8 cellular contexts compared by ENCODE assay signal in the genomic region with DNA sequence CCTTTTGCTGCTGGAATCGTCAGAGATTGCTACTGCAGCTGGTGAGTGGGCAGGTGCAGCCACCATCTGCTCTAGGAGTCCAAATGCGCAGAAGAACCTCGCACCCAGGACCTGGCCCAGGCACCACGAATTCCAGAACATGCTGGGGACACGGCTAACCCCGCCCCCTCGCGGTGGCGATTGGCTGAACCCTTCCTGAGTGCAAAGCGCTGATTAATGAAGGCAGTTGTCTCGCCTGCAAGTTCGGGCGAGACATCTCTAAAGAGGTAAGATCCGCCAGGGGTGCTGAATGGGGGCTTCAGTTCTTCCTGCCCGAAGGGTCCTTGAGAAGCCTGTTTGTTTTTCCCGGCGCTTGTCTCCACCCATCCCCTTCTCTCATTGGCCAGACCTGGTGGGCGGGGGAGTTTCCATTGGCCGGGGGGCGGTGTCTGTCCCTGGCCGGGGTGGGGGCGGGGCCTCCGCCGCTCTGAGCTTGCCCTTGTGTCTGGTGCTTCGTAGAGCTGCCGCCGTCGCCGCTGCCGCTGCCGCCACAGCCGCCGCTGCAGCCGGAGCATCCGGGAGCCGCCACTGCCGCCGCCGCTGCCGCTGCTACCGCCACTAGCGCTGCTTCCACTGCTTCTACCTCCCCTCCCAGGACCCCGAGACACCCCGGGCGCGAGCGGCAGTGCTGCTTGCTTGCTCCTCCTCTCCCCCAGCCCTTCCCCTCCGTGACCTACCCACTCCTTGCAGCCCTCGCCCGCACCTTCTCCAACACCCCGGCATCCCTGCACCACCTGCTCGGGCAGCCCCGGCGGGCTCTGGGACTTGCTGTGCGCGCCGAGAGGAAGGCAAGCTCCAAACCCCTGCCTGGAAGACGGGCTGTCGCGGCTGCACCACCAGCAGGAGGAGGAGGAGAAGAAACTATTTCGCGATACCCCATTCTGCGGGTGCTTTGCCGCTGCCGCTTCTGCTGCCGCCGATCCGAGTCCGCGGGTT. TPM values are rescaled to one million over a fixed set of nuclear protein-coding genes. Genes with fewer than 3 reads are reported as not detected.
A peak's percentile ranks its signal among the peaks of the same experiment; 100 is the strongest.
DNase-seq lines count a peak whose midpoint lies in the region; ATAC-seq and TF ChIP-seq lines count a peak whose summit lies in the region.

A gene (plus strand): TSS at position 495 of the 975 bp plus-strand sequence.

- H3K4me3 Mint-ChIP-seq in activated naive CD8-positive, alpha-beta T cell: peak within 1 kb of the TSS; percentile 80

- H3K36me3 ChIP-seq in SK-N-SH (replicated peaks in 1 of 2; ENCODE audit: control insufficient read depth in 1 of 2, insufficient read depth in 2 of 2, low read length in 1 of 2): no peaks in the 10 kb centered on the region
- no peaks in the 10 kb centered on the region for H3K36me3 ChIP-seq in subcutaneous abdominal adipose tissue (ENCODE audit: control insufficient read depth in 5 of 5, insufficient read depth in 5 of 5, low read length in 5 of 5)

- H3K4me1 Mint-ChIP-seq in activated naive CD8-positive, alpha-beta T cell (ENCODE audit: low read depth): peaks cover 19% of the 10 kb centered on the region

- H3K4me3 ChIP-seq in SK-N-SH (ENCODE audit: low read depth in 2 of 2, low read length in 1 of 2) (peak within 1 kb of the TSS; percentile 63 to 72), subcutaneous abdominal adipose tissue (ENCODE audit: low read depth in 1 of 5, low read length in 5 of 5) (peak within 1 kb of the TSS; percentile 84 to 94 (median 91))

- no peaks in the 10 kb centered on the region for H3K36me3 Mint-ChIP-seq in activated naive CD8-positive, alpha-beta T cell

- TF ChIP-seq RAD21 in SK-N-SH (IDR thresholded peaks at IDR 0.05; ENCODE audit: low read length): no peak

- no peaks in the 10 kb centered on the region for H3K9me3 ChIP-seq in SK-N-SH
- no peaks in the 10 kb centered on the region for H3K9me3 ChIP-seq in subcutaneous abdominal adipose tissue (ENCODE audit: control insufficient read depth in 5 of 5, low read length in 5 of 5)

- H3K9me2 ChIP-seq in SK-N-SH: no peaks in the 10 kb centered on the region

- POLR2A ChIA-PET in SK-N-SH (lab: Yijun Ruan, JAX): interaction anchor here (1.5 kb wide), 1 partner anchor 546 kb away, joined by 3 read pairs; no protein-coding TSS in a partner anchor

- in situ Hi-C loops in KBM-7 (cut with MboI; ENCODE audit: low pct_unique_long_range_greater_than_20kb, low sequenced_read_pairs): no loop called here

- H3K9ac ChIP-seq in SK-N-SH (no peak within 1 kb of the TSS), subcutaneous abdominal adipose tissue (ENCODE audit: low read length in 5 of 5) (peak within 1 kb of the TSS in 4 of 5 donors; percentile 16 to 68 (median 61))

- peak; percentile 97 for ATAC-seq in GM21717 (IDR thresholded peaks at IDR 0.05; ENCODE audit: unreplicated experiment)

- H3K27me3 ChIP-seq in SK-N-SH (ENCODE audit: insufficient read depth) (peaks cover 29% of the 10 kb centered on the region), subcutaneous abdominal adipose tissue (ENCODE audit: control insufficient read depth in 5 of 5, insufficient read depth in 4 of 5, low read length in 5 of 5) (peaks cover 17 to 32% (median 27%) of the 10 kb centered on the region in 5 donors)

- DNase-seq in DMS153 (lab: John Stamatoyannopoulos, UW) (peak; percentile 41), KBM-7 (peak; percentile 81), SK-N-SH (peak; percentile 97), glomerular endothelial cell (ENCODE audit: extremely low read depth, low read depth, low spot score) (peak; percentile 4), non-pigmented ciliary epithelial cell (ENCODE audit: low read depth) (peak; percentile 44)

- H3K4me2 ChIP-seq in SK-N-SH: peak within 1 kb of the TSS; percentile 97

- peak within 1 kb of the TSS; percentile 98 for H2AFZ ChIP-seq in SK-N-SH (ENCODE audit: low read depth)

- H3K27me3 Mint-ChIP-seq in activated naive CD8-positive, alpha-beta T cell: peaks cover 35% of the 10 kb centered on the region

- H3K27ac ChIP-seq in SK-N-SH (ENCODE audit: low read depth in 2 of 2, low read length in 1 of 2): peak within 1 kb of the TSS in 1 of 2 experiments; percentile 62; a peak in 1 of 4 replicates
- H3K27ac ChIP-seq in subcutaneous abdominal adipose tissue (ENCODE audit: low read depth, low read length): no peak within 1 kb of the TSS

- H3K4me1 ChIP-seq in SK-N-SH (ENCODE audit: control insufficient read depth in 1 of 2, insufficient read depth in 2 of 2, low read depth in 1 of 2, low read length in 1 of 2) (peaks cover 0 to 4% of the 10 kb centered on the region in 2 experiments; a peak in 2 of 4 replicates), subcutaneous abdominal adipose tissue (ENCODE audit: control insufficient read depth in 5 of 5, insufficient read depth in 5 of 5, low read length in 5 of 5) (peaks cover 0 to 24% (median 17%) of the 10 kb centered on the region in 5 donors)

- no peaks in the 10 kb centered on the region for H3K79me2 ChIP-seq in SK-N-SH (ENCODE audit: insufficient read depth)

- H3K27ac Mint-ChIP-seq in activated naive CD8-positive, alpha-beta T cell: no peak within 1 kb of the TSS

- CTCF ChIA-PET in SK-N-SH (lab: Yijun Ruan, JAX): interaction anchor here (0.6 to 1.9 kb wide), 6 partner anchors 11 to 685 kb away, joined by 3 to 6 read pairs (median 3); no protein-coding TSS in a partner anchor

- WGBS in SK-N-SH (ENCODE audit: low lambda C conversion rate): under 1% methylated on average over 53 of the region's 70 CpGs

- H4K20me1 ChIP-seq in SK-N-SH (ENCODE audit: insufficient read depth): no peaks in the 10 kb centered on the region

- peak; percentile 30 for TF ChIP-seq CTCF in SK-N-SH (IDR thresholded peaks at IDR 0.05)

- TF ChIP-seq EP300 in SK-N-SH (IDR thresholded peaks at IDR 0.05; ENCODE audit: borderline replicate concordance in 1 of 2, low read depth in 1 of 2, low read length in 1 of 2): no peak

- peaks cover 4% of the 10 kb centered on the region for H3K9me3 Mint-ChIP-seq in activated naive CD8-positive, alpha-beta T cell (ENCODE audit: low read depth)

- H3F3A ChIP-seq in SK-N-SH (replicated peaks; ENCODE audit: insufficient read depth): no peaks in the 10 kb centered on the region

TF ChIP-seq in SK-N-SH, 30 proteins besides CTCF, POLR2A, EP300 and RAD21:
- TF ChIP-seq FOSL2 (IDR thresholded peaks at IDR 0.05; ENCODE audit: borderline replicate concordance, low read depth) (no peak), EZH2phosphoT487 (IDR thresholded peaks at IDR 0.05; ENCODE audit: borderline replicate concordance, low read depth) (no peak), CHD2 (IDR thresholded peaks at IDR 0.05; ENCODE audit: low read length, partially characterized antibody) (peak; percentile 17), FOXJ3 (CRISPR knock-in tag; IDR thresholded peaks at IDR 0.05) (no peak), MEF2A (IDR thresholded peaks at IDR 0.05; ENCODE audit: borderline replicate concordance, low read depth) (no peak), GATA2 (CRISPR knock-in tag; IDR thresholded peaks at IDR 0.05) (no peak), TCF12 (IDR thresholded peaks at IDR 0.05) (no peak), TEAD4 (IDR thresholded peaks at IDR 0.05; ENCODE audit: borderline replicate concordance, insufficient read depth) (no peak), RXRA (IDR thresholded peaks at IDR 0.05; ENCODE audit: borderline replicate concordance, low read depth) (no peak), RCOR1 (IDR thresholded peaks at IDR 0.05; ENCODE audit: low read length) (no peak), YY1 (IDR thresholded peaks at IDR 0.05; ENCODE audit: low read depth) (no peak), ELF1 (IDR thresholded peaks at IDR 0.05) (no peak)
- TF ChIP-seq, protein P1, sequence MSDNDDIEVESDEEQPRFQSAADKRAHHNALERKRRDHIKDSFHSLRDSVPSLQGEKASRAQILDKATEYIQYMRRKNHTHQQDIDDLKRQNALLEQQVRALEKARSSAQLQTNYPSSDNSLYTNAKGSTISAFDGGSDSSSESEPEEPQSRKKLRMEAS (IDR thresholded peaks at IDR 0.05; ENCODE audit: low read depth): peak; percentile 24; the same call in 1 of the 2 replicates
- TF ChIP-seq, protein P2, sequence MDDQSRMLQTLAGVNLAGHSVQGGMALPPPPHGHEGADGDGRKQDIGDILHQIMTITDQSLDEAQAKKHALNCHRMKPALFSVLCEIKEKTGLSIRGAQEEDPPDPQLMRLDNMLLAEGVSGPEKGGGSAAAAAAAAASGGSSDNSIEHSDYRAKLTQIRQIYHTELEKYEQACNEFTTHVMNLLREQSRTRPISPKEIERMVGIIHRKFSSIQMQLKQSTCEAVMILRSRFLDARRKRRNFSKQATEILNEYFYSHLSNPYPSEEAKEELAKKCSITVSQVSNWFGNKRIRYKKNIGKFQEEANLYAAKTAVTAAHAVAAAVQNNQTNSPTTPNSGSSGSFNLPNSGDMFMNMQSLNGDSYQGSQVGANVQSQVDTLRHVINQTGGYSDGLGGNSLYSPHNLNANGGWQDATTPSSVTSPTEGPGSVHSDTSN (IDR thresholded peaks at IDR 0.05): peak; percentile 37
- TF ChIP-seq, protein P3, sequence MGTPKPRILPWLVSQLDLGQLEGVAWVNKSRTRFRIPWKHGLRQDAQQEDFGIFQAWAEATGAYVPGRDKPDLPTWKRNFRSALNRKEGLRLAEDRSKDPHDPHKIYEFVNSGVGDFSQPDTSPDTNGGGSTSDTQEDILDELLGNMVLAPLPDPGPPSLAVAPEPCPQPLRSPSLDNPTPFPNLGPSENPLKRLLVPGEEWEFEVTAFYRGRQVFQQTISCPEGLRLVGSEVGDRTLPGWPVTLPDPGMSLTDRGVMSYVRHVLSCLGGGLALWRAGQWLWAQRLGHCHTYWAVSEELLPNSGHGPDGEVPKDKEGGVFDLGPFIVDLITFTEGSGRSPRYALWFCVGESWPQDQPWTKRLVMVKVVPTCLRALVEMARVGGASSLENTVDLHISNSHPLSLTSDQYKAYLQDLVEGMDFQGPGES (IDR thresholded peaks at IDR 0.05; ENCODE audit: low read depth, low read length): 0 out of 2 replicates have a peak, but pooled peaks have one; percentile 28

RNA-seq across cellular contexts. Expression of the gene that starts here (rescaled TPM):
- 0.46 and 0.60 TPM in 2 replicates for polyA plus RNA-seq in SK-N-SH (2012; rRNA removed)
- polyA plus RNA-seq in SK-N-SH (2012; cell fraction: cytosol; rRNA removed): 0.54 and 0.67 TPM in 2 replicates
- polyA plus RNA-seq in SK-N-SH (2012; cell fraction: nucleus; rRNA removed): 0.77 and 1.5 TPM in 2 replicates
- not detected in 2 replicates for total RNA-seq in glomerular endothelial cell

Comparison
In these comparisons a context has a peak if more than half of its experiments do, and no peak if none do; other contexts are left out.
1. Peak in DNase-seq in glomerular endothelial cell; RNA of the gene not detected or under 1 TPM.
2. DNase-seq: peak in every context shown above with its lines; median percentile 97 in SK-N-SH; 81 in KBM-7; 44 in non-pigmented ciliary epithelial cell; 41 in DMS153; 4 in glomerular endothelial cell.